Comparison of ENCODE assay signal across 27 cellular contexts in genomic region chr2:188077757-188078156, GRCh38.
"Had no signal": no experiment of that assay in that cellular context is flagged by ENCODE, and none has a peak within 500 bp of the region (broad histone marks: within the 10 kb centered on the region; RNA-seq: fewer than 3 reads in every experiment).

No MANE protein-coding gene starts in this region.

- H3K4me2 ChIP-seq: SK-N-SH had no signal

- H3K27me3 ChIP-seq: Peyer's patch, SJSA1 had no signal

- H3K4me1 ChIP-seq: Peyer's patch had no signal

- H3K9me2 ChIP-seq: SK-N-SH had no signal

- H3K27ac ChIP-seq: Peyer's patch had no signal

- H3K36me3 ChIP-seq: Peyer's patch, SJSA1 had no signal

- H3K9me3 ChIP-seq: Peyer's patch, SK-N-SH had no signal

- ATAC-seq: PC-3 had no signal

- H3K9ac ChIP-seq: SK-N-SH had no signal

- H3K4me3 ChIP-seq: Peyer's patch, SJSA1 had no signal

- DNase-seq: Karpas-422, NCI-H1048, NCI-H1417, NCI-H1436, NCI-H1694, NCI-H187, NCI-H1930, NCI-H2029 treated with DMSO at 0.1 percent for 48 hours, NCI-H2081 treated with DMSO at 0.1 percent for 48 hours, NCI-H2107, NCI-H2171, NCI-H226, NCI-H510A, NCI-H524, NCI-H526, NCI-H748 treated with DMSO at 0.1 percent for 48 hours, NCI-H82, OCI-M1, PC-3, Peyer's patch, Right ventricle myocardium superior, RPMI8226, SHP77 treated with DMSO at 0.1 percent for 48 hours, SK-N-SH, SW 1271, T-helper 1 cell had no signal
